ENCODE assay signal across 7 cellular contexts in the genomic region with DNA sequence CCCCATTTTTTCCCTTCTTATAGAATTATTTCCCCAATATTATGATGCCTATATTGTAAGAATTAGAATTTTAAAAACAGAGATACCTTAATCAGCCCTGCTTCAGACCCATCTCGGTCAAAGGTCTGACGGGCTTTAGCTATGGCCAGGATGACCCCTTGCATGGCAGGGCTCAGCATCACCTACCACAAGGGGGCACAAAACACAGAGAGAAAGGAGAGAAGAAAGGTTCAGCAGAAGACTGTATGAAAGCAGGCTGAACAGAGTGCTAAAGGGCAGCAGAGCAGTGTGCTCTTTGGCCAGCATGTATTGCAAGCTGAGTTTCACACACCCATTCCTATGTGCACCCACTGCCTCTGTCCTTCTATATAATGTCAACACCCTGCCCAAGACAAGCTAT. TPM values are rescaled to one million over a fixed set of nuclear protein-coding genes. Genes with fewer than 3 reads are reported as not detected.
DNase-seq lines count a peak whose midpoint lies in the region; ATAC-seq and TF ChIP-seq lines count a peak whose summit lies in the region.

No MANE protein-coding gene starts in this region.

- H3K27ac ChIP-seq in SK-N-SH (ENCODE audit: low read depth in 2 of 2, low read length in 1 of 2): no peak overlapping the region
- no peak overlapping the region for H3K27ac ChIP-seq in cardiac muscle cell
- H3K27ac ChIP-seq in thoracic aorta: no peak overlapping the region

- H3K36me3 ChIP-seq in SK-N-SH (replicated peaks in 1 of 2; ENCODE audit: control insufficient read depth in 1 of 2, insufficient read depth in 2 of 2, low read length in 1 of 2) (peaks cover 53 to 58% of the 10 kb centered on the region in 2 experiments), cardiac muscle cell (peaks cover 86% of the 10 kb centered on the region), thoracic aorta (peaks cover 50% of the 10 kb centered on the region)

- H3K4me3 ChIP-seq in SK-N-SH (ENCODE audit: low read depth in 2 of 2, low read length in 1 of 2) (no peak overlapping the region; a peak in 1 of 4 replicates), cardiac muscle cell (no peak overlapping the region), thoracic aorta (no peak overlapping the region)

- H3K9ac ChIP-seq in SK-N-SH: no peak overlapping the region

- ATAC-seq in thoracic aorta (ENCODE audit: insufficient number of reproducible peaks, low FRiP score, low read depth) (no peak), GM21528 (IDR thresholded peaks at IDR 0.05; ENCODE audit: low FRiP score, unreplicated experiment) (no peak), HG03565 (IDR thresholded peaks at IDR 0.05; ENCODE audit: unreplicated experiment) (no peak)

- no peaks in the 10 kb centered on the region for H3K9me3 ChIP-seq in SK-N-SH
- H3K9me3 ChIP-seq in cardiac muscle cell (ENCODE audit: low read depth): no peaks in the 10 kb centered on the region
- H3K9me3 ChIP-seq in thoracic aorta: no peaks in the 10 kb centered on the region

- POLR2A ChIA-PET in SK-N-SH (lab: Yijun Ruan, JAX): no interaction called here

- H3K4me3 Mint-ChIP-seq in HFFc6: no peak overlapping the region

- H3K4me1 Mint-ChIP-seq in HFFc6 (ENCODE audit: low read depth): no peaks in the 10 kb centered on the region

- 96% methylated on average over 2 of the region's 2 CpGs for WGBS in SK-N-SH (ENCODE audit: low lambda C conversion rate)

- no peaks in the 10 kb centered on the region for H4K20me1 ChIP-seq in SK-N-SH (ENCODE audit: insufficient read depth)

- peak; percentile 33 for TF ChIP-seq RAD21 in SK-N-SH (IDR thresholded peaks at IDR 0.05; ENCODE audit: low read length)

- TF ChIP-seq CTCF in HFFc6 (IDR thresholded peaks at IDR 0.05) (peak; percentile 76), SK-N-SH (IDR thresholded peaks at IDR 0.05) (peak; percentile 53), cardiac muscle cell (IDR thresholded peaks at IDR 0.05; ENCODE audit: low read depth, low read length) (peak; percentile 56), thoracic aorta (IDR thresholded peaks at IDR 0.05) (peak; percentile 19)

- no peaks in the 10 kb centered on the region; the same call in 1 of the 2 replicates for H3K36me3 Mint-ChIP-seq in HFFc6 (ENCODE audit: low read depth)

- CTCF ChIA-PET in SK-N-SH (lab: Yijun Ruan, JAX): interaction anchor here (0.5 to 3.7 kb wide), 14 partner anchors 9 to 458 kb away, joined by 3 to 25 read pairs (median 3); no protein-coding TSS in a partner anchor

- no peak for TF ChIP-seq EP300 in SK-N-SH (IDR thresholded peaks at IDR 0.05; ENCODE audit: borderline replicate concordance in 1 of 2, low read depth in 1 of 2, low read length in 1 of 2)

- DNase-seq in GM03348 (ENCODE audit: low spot score): peak; percentile 13
- DNase-seq in HFFc6: peak; percentile 31
- peak; percentile 33 for DNase-seq in SK-N-SH
- peak; percentile 44 to 54 for DNase-seq in cardiac muscle cell (ENCODE audit: low read depth in 1 of 2, low spot score in 1 of 2)
- no peak for DNase-seq in thoracic aorta (ENCODE audit: low spot score)

- no peaks in the 10 kb centered on the region for H3K9me2 ChIP-seq in SK-N-SH

- H2AFZ ChIP-seq in SK-N-SH (ENCODE audit: low read depth): no peak overlapping the region

- H3K4me1 ChIP-seq in SK-N-SH (ENCODE audit: control insufficient read depth in 1 of 2, insufficient read depth in 2 of 2, low read depth in 1 of 2, low read length in 1 of 2) (peaks cover 0 to 2% of the 10 kb centered on the region in 2 experiments; a peak in 1 of 4 replicates), cardiac muscle cell (ENCODE audit: low read depth) (no peaks in the 10 kb centered on the region), thoracic aorta (ENCODE audit: control insufficient read depth in 1 of 2, low read depth in 2 of 2) (no peaks in the 10 kb centered on the region)

- no peak overlapping the region for H3K27ac Mint-ChIP-seq in HFFc6

- no peaks in the 10 kb centered on the region for H3K9me3 Mint-ChIP-seq in HFFc6

- no peaks in the 10 kb centered on the region for H3F3A ChIP-seq in SK-N-SH (replicated peaks; ENCODE audit: insufficient read depth)

- no peaks in the 10 kb centered on the region for H3K27me3 Mint-ChIP-seq in HFFc6 (ENCODE audit: insufficient read depth)

- H3K79me2 ChIP-seq in SK-N-SH (ENCODE audit: insufficient read depth): no peaks in the 10 kb centered on the region

- no peak overlapping the region for H3K4me2 ChIP-seq in SK-N-SH

- no peaks in the 10 kb centered on the region for H3K27me3 ChIP-seq in SK-N-SH (ENCODE audit: insufficient read depth)
- no peaks in the 10 kb centered on the region for H3K27me3 ChIP-seq in cardiac muscle cell
- H3K27me3 ChIP-seq in thoracic aorta (replicated peaks; ENCODE audit: insufficient read depth): no peaks in the 10 kb centered on the region

TF ChIP-seq in SK-N-SH, 30 proteins besides CTCF, POLR2A, EP300 and RAD21:
- TF ChIP-seq NFIC (IDR thresholded peaks at IDR 0.05; ENCODE audit: borderline replicate concordance): no peak
- no peak for TF ChIP-seq RCOR1 (IDR thresholded peaks at IDR 0.05; ENCODE audit: low read length)
- peak; percentile 40; the same call in 1 of the 2 replicates for TF ChIP-seq SMC3 (IDR thresholded peaks at IDR 0.05; ENCODE audit: low read depth, low read length)

RNA-seq across cellular contexts. Expression of a gene that starts 26.8 kb away (rescaled TPM):
- not detected for total RNA-seq in HFFc6 (2021; fragmentation: NEBNext Ultra II Directional; extraction: Animal tissue kit (Norgen Biotek cat#: 25700))
- polyA plus RNA-seq in SK-N-SH (2012; rRNA removed) (not detected in 2 replicates), cardiac muscle cell (not detected in 2 replicates)
- not detected in 2 replicates for polyA plus RNA-seq in SK-N-SH (2012; cell fraction: cytosol; rRNA removed)
- not detected in 2 replicates for polyA plus RNA-seq in SK-N-SH (2012; cell fraction: nucleus; rRNA removed)
- total RNA-seq in cardiac muscle cell (not detected in 2 replicates), thoracic aorta (not detected)

RNA-seq across cellular contexts. Expression of a gene that starts 32.9 kb away (rescaled TPM):
- total RNA-seq in HFFc6 (2021; fragmentation: NEBNext Ultra II Directional; extraction: Animal tissue kit (Norgen Biotek cat#: 25700)): 10 to 100 TPM; 15.8 to 21.2 (median 18.1) TPM
- polyA plus RNA-seq in SK-N-SH (2012; rRNA removed): 6.1 and 7.7 TPM in 2 replicates
- polyA plus RNA-seq in SK-N-SH (2012; cell fraction: cytosol; rRNA removed): 9.0 and 9.1 TPM in 2 replicates
- 2.9 and 5.6 TPM in 2 replicates for polyA plus RNA-seq in SK-N-SH (2012; cell fraction: nucleus; rRNA removed)
- 9.3 and 10.2 TPM in 2 replicates for total RNA-seq in cardiac muscle cell
- polyA plus RNA-seq in cardiac muscle cell: 13.4 and 14.7 TPM in 2 replicates
- 10 to 100 TPM in 1 of 2 donors, 1 to 10 TPM in 1; 5.3 to 18.7 TPM for total RNA-seq in thoracic aorta

Comparison
In these comparisons a context has a peak if more than half of its experiments do, and no peak if none do; other contexts are left out.
1. CTCF ChIP-seq: peak in every context shown above with its lines; median percentile 76 in HFFc6; 56 in cardiac muscle cell; 53 in SK-N-SH; 19 in thoracic aorta.